8 cellular contexts compared by ENCODE assay signal in genomic region chr12:55972906-55973597, GRCh38. TPM values are rescaled to one million over a fixed set of nuclear protein-coding genes. Genes with fewer than 3 reads are reported as not detected.
A peak's percentile ranks its signal among the peaks of the same experiment; 100 is the strongest.
DNase-seq lines count a peak whose midpoint lies in the region; ATAC-seq, FAIRE-seq and TF ChIP-seq lines count a peak whose summit lies in the region.

No MANE protein-coding gene starts in this region.

- H3K79me2 ChIP-seq in GM23248 (ENCODE audit: insufficient read depth): peaks cover 53% of the 10 kb centered on the region

- POLR2A ChIA-PET in RWPE1 (lab: Yijun Ruan, JAX; ENCODE audit: low non-redundant PET): interaction anchor here (0.5 to 1.6 kb wide), 5 partner anchors 16 to 242 kb away, joined by 3 to 9 read pairs (median 3); no protein-coding TSS in a partner anchor

- peaks cover 27% of the 10 kb centered on the region for H3F3A ChIP-seq in GM23248 (ENCODE audit: insufficient read depth)

- no peak for DNase-seq in GM23248
- no peak for DNase-seq in RWPE1 (ENCODE audit: low spot score)
- DNase-seq in fibroblast of the aortic adventitia (ENCODE audit: low read depth): no peak
- no peak for DNase-seq in small intestine
- no peak for DNase-seq in omental fat pad (ENCODE audit: low spot score)
- no peak for DNase-seq in ACHN
- no peak for DNase-seq in HuH-7.5 (ENCODE audit: low spot score)

- no peak for TF ChIP-seq CTCF in RWPE1 (conservative IDR thresholded peaks at IDR 0.05; ENCODE audit: low read depth)
- no peak for TF ChIP-seq CTCF in fibroblast of the aortic adventitia (IDR thresholded peaks at IDR 0.05; ENCODE audit: insufficient read depth, low read length)
- TF ChIP-seq CTCF in omental fat pad (IDR thresholded peaks at IDR 0.05): no peak

- H3K9me3 ChIP-seq in GM23248 (ENCODE audit: low read depth): no peaks in the 10 kb centered on the region
- H3K9me3 ChIP-seq in small intestine (ENCODE audit: control insufficient read depth, low read depth): no peaks in the 10 kb centered on the region

- FAIRE-seq in small intestine (lab: Jason Lieb, UNC): no peak

- H3K4me1 ChIP-seq in GM23248 (ENCODE audit: insufficient read depth): peaks cover 17% of the 10 kb centered on the region
- H3K4me1 ChIP-seq in small intestine (ENCODE audit: control insufficient read depth in 2 of 2, insufficient read depth in 1 of 2, low read depth in 1 of 2, low read length in 1 of 2): peaks cover 0 to under 1% of the 10 kb centered on the region in 2 donors

- H4K20me1 ChIP-seq in GM23248 (ENCODE audit: insufficient read depth): no peaks in the 10 kb centered on the region

- H3K4me3 ChIP-seq in GM23248: peak overlapping the region; percentile 87
- peak overlapping the region; percentile 89 for H3K4me3 ChIP-seq in fibroblast of the aortic adventitia (ENCODE audit: low read depth, low read length)
- peak overlapping the region; percentile 28 to 63 for H3K4me3 ChIP-seq in small intestine (ENCODE audit: low read depth in 1 of 2, low read length in 2 of 2)

- no peak for ATAC-seq in omental fat pad (ENCODE audit: low FRiP score)
- ATAC-seq in GM21576 (IDR thresholded peaks at IDR 0.05; ENCODE audit: unreplicated experiment): no peak

- H3K27me3 ChIP-seq in GM23248 (replicated peaks; ENCODE audit: insufficient read depth) (no peaks in the 10 kb centered on the region), small intestine (ENCODE audit: control insufficient read depth in 2 of 2, insufficient read depth in 2 of 2, low read length in 2 of 2) (no peaks in the 10 kb centered on the region)

- in situ Hi-C loops in GM23248 (cut with MboI) (no loop called here), ACHN (cut with HindIII; ENCODE audit: low pct_ligation_motif_present, low pct_unique_long_range_greater_than_20kb, low sequenced_read_pairs) (no loop called here)

- 1 to 2% methylated on average over 18 of the region's 18 CpGs for WGBS in GM23248 (ENCODE audit: low coverage in 1 of 2, low lambda C conversion rate in 2 of 2, missing lambda C conversion rate in 2 of 2), 2 experiments
- 0 to 1% (median 1%) methylated on average over 18 of the region's 18 CpGs for whole genome bisulfite sequencing in small intestine, 3 donors

- H3K9ac ChIP-seq in GM23248: peak overlapping the region; percentile 94

- H2AFZ ChIP-seq in GM23248: peak overlapping the region; percentile 81

- H3K9me2 ChIP-seq in GM23248 (ENCODE audit: insufficient read depth): no peaks in the 10 kb centered on the region

- CTCF ChIA-PET in RWPE1 (lab: Yijun Ruan, JAX): interaction anchor here (0.6 to 1.2 kb wide), 2 partner anchors 23 to 74 kb away, joined by 6 to 7 read pairs; no protein-coding TSS in a partner anchor

- peak overlapping the region; percentile 97 for H3K4me2 ChIP-seq in GM23248 (ENCODE audit: unreplicated experiment)

- H3K36me3 ChIP-seq in GM23248 (ENCODE audit: low read depth) (0 out of 2 replicates have a peak, but pooled peaks cover 3% of the 10 kb centered on the region), small intestine (ENCODE audit: control insufficient read depth in 2 of 2, insufficient read depth in 2 of 2, low read length in 2 of 2) (no peaks in the 10 kb centered on the region)

- H3K27ac ChIP-seq in GM23248: peak overlapping the region; percentile 96
- H3K27ac ChIP-seq in RWPE1: peak overlapping the region; percentile 89
- peak overlapping the region; percentile 87 to 94 for H3K27ac ChIP-seq in small intestine (ENCODE audit: low read depth in 1 of 2, low read length in 1 of 2)

RNA-seq across cellular contexts. Expression of gene RAB5B, which starts 0.8 kb away (rescaled TPM):
- total RNA-seq in GM23248 (2014; rRNA removed; shearing (Covaris generic)): 47.0 and 58.6 TPM in 2 replicates
- polyA plus RNA-seq in GM23248 (2016; fragmentation: Nextera tagmentation; extraction: Ambion mirVana): 65.8 and 66.6 TPM in 2 replicates
- 47.8 and 75.2 TPM in 2 replicates for total RNA-seq in fibroblast of the aortic adventitia (ENCODE audit: low replicate concordance)
- polyA plus RNA-seq in small intestine: 10 to 100 TPM; 45.8 to 49.4 (median 47.5) TPM
- total RNA-seq in omental fat pad: 10 to 100 TPM; 46.2 to 71.5 (median 64.8) TPM

RNA-seq across cellular contexts. Expression of gene CDK2, which starts 6.4 kb away (rescaled TPM):
- total RNA-seq in GM23248 (2014; rRNA removed; shearing (Covaris generic)): 20.8 and 34.9 TPM in 2 replicates
- polyA plus RNA-seq in GM23248 (2016; fragmentation: Nextera tagmentation; extraction: Ambion mirVana) (16.2 and 16.6 TPM in 2 replicates), small intestine (10 to 100 TPM in 1 of 3 donors, 1 to 10 TPM in 2; 7.6 to 20.8 (median 9.7) TPM)
- total RNA-seq in fibroblast of the aortic adventitia (ENCODE audit: low replicate concordance) (8.5 and 38.5 TPM in 2 replicates), omental fat pad (10 to 100 TPM in 3 of 4 donors, 1 to 10 TPM in 1; 9.7 to 23.7 (median 17.5) TPM)

RNA-seq across cellular contexts. Expression of gene PMEL, which starts 7.2 kb away (rescaled TPM):
- total RNA-seq in GM23248 (2014; rRNA removed; shearing (Covaris generic)): 0.13 and 2.3 TPM in 2 replicates
- polyA plus RNA-seq in GM23248 (2016; fragmentation: Nextera tagmentation; extraction: Ambion mirVana) (0.38 and 0.76 TPM in 2 replicates), small intestine (1 to 10 TPM; 1.8 to 3.1 (median 2.2) TPM)
- total RNA-seq in fibroblast of the aortic adventitia (ENCODE audit: low replicate concordance) (0.27 and 0.82 TPM in 2 replicates), omental fat pad (1 to 10 TPM in 2 of 4 donors, under 1 TPM in 2; 0.65 to 5.2 (median 1.2) TPM)

RNA-seq across cellular contexts. Expression of gene SUOX, which starts 24.0 kb away (rescaled TPM):
- 10.2 and 19.1 TPM in 2 replicates for total RNA-seq in GM23248 (2014; rRNA removed; shearing (Covaris generic))
- polyA plus RNA-seq in GM23248 (2016; fragmentation: Nextera tagmentation; extraction: Ambion mirVana) (9.5 and 10.0 TPM in 2 replicates), small intestine (10 to 100 TPM in 2 of 3 donors, 1 to 10 TPM in 1; 7.3 to 13.9 (median 13.4) TPM)
- total RNA-seq in fibroblast of the aortic adventitia (ENCODE audit: low replicate concordance) (20.4 and 40.4 TPM in 2 replicates), omental fat pad (10 to 100 TPM; 14.5 to 43.0 (median 22.9) TPM)

RNA-seq across cellular contexts. Expression of gene DGKA, which starts 42.1 kb away (rescaled TPM):
- 66.6 and 67.7 TPM in 2 replicates for total RNA-seq in GM23248 (2014; rRNA removed; shearing (Covaris generic))
- 109 and 116 TPM in 2 replicates for polyA plus RNA-seq in GM23248 (2016; fragmentation: Nextera tagmentation; extraction: Ambion mirVana)
- total RNA-seq in fibroblast of the aortic adventitia (ENCODE audit: low replicate concordance): 50.6 and 62.1 TPM in 2 replicates
- polyA plus RNA-seq in small intestine: 100 to 1,000 TPM in 2 of 3 donors, 10 to 100 TPM in 1; 41.3 to 386 (median 318) TPM
- total RNA-seq in omental fat pad: 10 to 100 TPM; 26.0 to 57.0 (median 37.9) TPM
